ENCODE assay signal across 15 cellular contexts in genomic region chr14:55626131-55626530, GRCh38.
"Had no signal": no experiment of that assay in that cellular context is flagged by ENCODE, and none has a peak within 500 bp of the region (broad histone marks: within the 10 kb centered on the region; RNA-seq: fewer than 3 reads in every experiment).

No MANE protein-coding gene starts in this region.

- H3K9me3 Mint-ChIP-seq: activated naive CD8-positive, alpha-beta T cell treated with anti-CD3 and anti-CD28 coated beads, Interleukin-2, amount 10 ng/mL, durations not matched to agents 7 days and 5 days had no signal

- DNase-seq: activated CD4-positive, alpha-beta T cell treated with anti-CD3 and anti-CD28 coated beads, Interleukin-2, amount 50 U/mL, for 48 hours; activated CD8-positive, alpha-beta memory T cell treated with anti-CD3 and anti-CD28 coated beads, Interleukin-2, amount 10 ng/mL, durations not matched to agents 7 days and 5 days; activated gamma-delta T cell; activated naive CD8-positive, alpha-beta T cell treated with anti-CD3 and anti-CD28 coated beads, Interleukin-2, amount 10 ng/mL, durations not matched to agents 7 days and 5 days; activated T-cell treated with anti-CD3 and anti-CD28 coated beads, Interleukin-2, amount 50 U/mL, for 48 hours; aorta; hypothalamus; stimulated activated CD4-positive, alpha-beta T cell treated with anti-CD3 and anti-CD28 coated beads, Interleukin-12 subunit alpha, Interleukin-12 subunit beta, amount 100 ng/mL, for 4 hours; stimulated activated naive CD4-positive, alpha-beta T cell treated with Interleukin-2 at 50 U/mL for 16 hours; substantia nigra; uterus had no signal

- H3K27me3 Mint-ChIP-seq: activated CD8-positive, alpha-beta memory T cell treated with anti-CD3 and anti-CD28 coated beads, Interleukin-2, amount 10 ng/mL, durations not matched to agents 7 days and 5 days; activated naive CD8-positive, alpha-beta T cell treated with anti-CD3 and anti-CD28 coated beads, Interleukin-2, amount 10 ng/mL, durations not matched to agents 7 days and 5 days had no signal

- H3K4me3 ChIP-seq: breast epithelium, esophagus muscularis mucosa, tibial nerve, uterus had no signal

- H3K27ac ChIP-seq: breast epithelium, esophagus muscularis mucosa, uterus, VCaP had no signal

- H3K4me3 Mint-ChIP-seq: activated CD8-positive, alpha-beta memory T cell treated with anti-CD3 and anti-CD28 coated beads, Interleukin-2, amount 10 ng/mL, durations not matched to agents 7 days and 5 days; activated naive CD8-positive, alpha-beta T cell treated with anti-CD3 and anti-CD28 coated beads, Interleukin-2, amount 10 ng/mL, durations not matched to agents 7 days and 5 days had no signal

- H3K9me3 ChIP-seq: breast epithelium, esophagus muscularis mucosa, tibial nerve, uterus had no signal

- ATAC-seq: activated CD8-positive, alpha-beta memory T cell treated with anti-CD3 and anti-CD28 coated beads, Interleukin-2, amount 10 ng/mL, durations not matched to agents 7 days and 5 days had no signal

- H3K4me1 ChIP-seq: breast epithelium, uterus had no signal

- H3K27ac Mint-ChIP-seq: activated naive CD8-positive, alpha-beta T cell treated with anti-CD3 and anti-CD28 coated beads, Interleukin-2, amount 10 ng/mL, durations not matched to agents 7 days and 5 days had no signal

- H3K36me3 ChIP-seq: breast epithelium, uterus had no signal

- H3K27me3 ChIP-seq: breast epithelium, esophagus muscularis mucosa, tibial nerve, uterus had no signal
